8 cellular contexts compared by ENCODE assay signal in genomic region chr1:93702102-93702827, GRCh38. TPM values are rescaled to one million over a fixed set of nuclear protein-coding genes. Genes with fewer than 3 reads are reported as not detected.
A peak's percentile ranks its signal among the peaks of the same experiment; 100 is the strongest.
DNase-seq lines count a peak whose midpoint lies in the region; ATAC-seq lines count a peak whose summit lies in the region.

No MANE protein-coding gene starts in this region.

- 78 to 91% methylated on average over 6 to 7 of the region's 9 CpGs for WGBS in mesodermal cell (ENCODE audit: insufficient coverage in 2 of 2), 2 experiments

- DNase-seq in DMS79 (lab: John Stamatoyannopoulos, UW): peak; percentile 27
- DNase-seq in SW480 (ENCODE audit: low spot score): peak; percentile 67
- no peak for DNase-seq in NCI-H524 treated with DMSO at 0.1 percent for 48 hours (lab: John Stamatoyannopoulos, UW)
- DNase-seq in mesenteric fat pad (ENCODE audit: low spot score): no peak

- H3K27ac ChIP-seq in mesodermal cell (ENCODE audit: low read depth, low read length, severe bottlenecking): peak overlapping the region; percentile 64

- H3K4me3 ChIP-seq in mesodermal cell (ENCODE audit: extremely low read depth, insufficient read depth, low read length, poor library complexity, severe bottlenecking): no peak overlapping the region

- no peaks in the 10 kb centered on the region for H3K9me3 ChIP-seq in mesodermal cell (ENCODE audit: control insufficient read depth, low read length)

- H3K36me3 ChIP-seq in mesodermal cell (ENCODE audit: control insufficient read depth, insufficient read depth, low read length): no peaks in the 10 kb centered on the region

- ATAC-seq in HG02642 (IDR thresholded peaks at IDR 0.05; ENCODE audit: poor library complexity, unreplicated experiment) (peak; percentile 34), HG03139 (IDR thresholded peaks at IDR 0.05; ENCODE audit: unreplicated experiment) (no peak), GM21576 (IDR thresholded peaks at IDR 0.05; ENCODE audit: unreplicated experiment) (no peak)

- peaks cover 32% of the 10 kb centered on the region for H3K4me1 ChIP-seq in mesodermal cell (ENCODE audit: control insufficient read depth, insufficient read depth, low read length, poor library complexity, severe bottlenecking)

RNA-seq across cellular contexts. Expression of gene BCAR3, which starts 20.6 kb away (rescaled TPM):
- polyA plus RNA-seq in mesodermal cell (2013, experiment 1 of 2): 38.3 TPM
- polyA plus RNA-seq in mesodermal cell (2013, experiment 2 of 2): 40.0 TPM
- total RNA-seq in mesenteric fat pad: 30.3 TPM

Comparison
In these comparisons a context has a peak if more than half of its experiments do, and no peak if none do; other contexts are left out.
1. DNase-seq: peak in DMS79 (single experiment) and SW480 (single experiment); none in NCI-H524 treated with DMSO at 0.1 percent for 48 hours (single experiment) and mesenteric fat pad (single experiment).